Comparison of ENCODE assay signal across 10 cellular contexts in the genomic region with DNA sequence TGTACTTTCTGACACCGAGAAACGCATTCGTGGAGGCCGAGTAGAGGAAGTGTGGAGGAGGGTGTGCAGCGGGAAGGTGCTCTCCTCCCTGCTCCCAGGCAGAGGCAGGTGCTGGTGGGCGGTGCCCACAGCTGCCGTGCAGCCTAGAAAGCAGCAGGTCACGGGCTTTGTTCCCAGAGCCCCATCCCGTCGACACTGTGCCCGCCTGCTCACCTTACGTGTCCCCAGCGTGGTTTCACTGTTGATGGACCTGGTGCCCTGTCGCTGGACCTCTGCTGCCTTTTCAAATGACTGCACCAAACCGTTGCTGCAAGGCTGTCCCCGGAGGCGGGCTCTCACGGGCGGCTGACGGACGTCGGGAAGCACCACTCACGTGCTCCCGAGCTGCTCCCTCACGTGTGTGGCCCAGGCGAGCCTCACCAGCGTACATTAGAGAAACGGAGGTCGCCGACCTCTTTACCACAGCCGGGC. TPM values are rescaled to one million over a fixed set of nuclear protein-coding genes. Genes with fewer than 3 reads are reported as not detected.
DNase-seq lines count a peak whose midpoint lies in the region; ATAC-seq and TF ChIP-seq lines count a peak whose summit lies in the region.
"Had no signal": no experiment of that assay in that cellular context is flagged by ENCODE, and none has a peak within 500 bp of the region (broad histone marks: within the 10 kb centered on the region; RNA-seq: fewer than 3 reads in every experiment).

No MANE protein-coding gene starts in this region.

- H2BK120ac ChIP-seq in IMR-90 (ENCODE audit: low read depth, low read length), result no peak overlapping the region

- H2BK20ac ChIP-seq in IMR-90 (ENCODE audit: low read depth, low read length), result no peak overlapping the region

- peaks cover 56% of the 10 kb centered on the region for H3K36me3 Mint-ChIP-seq in activated CD4-positive, alpha-beta T cell treated with anti-CD3 and anti-CD28 coated beads, Interleukin-2, amount 10 ng/mL, durations not matched to agents 24 days and 14 days (ENCODE audit: low read depth)
- peaks cover 3 to 16% (median 10%) of the 10 kb centered on the region in 5 donors for H3K36me3 Mint-ChIP-seq in naive thymus-derived CD4-positive, alpha-beta T cell

- no peak overlapping the region for H3K56ac ChIP-seq in IMR-90 (ENCODE audit: extremely low read depth, insufficient read depth, low read length)

- H3K9me3 ChIP-seq in IMR-90 (ENCODE audit: control insufficient read depth, insufficient read depth, low read length), result no peaks in the 10 kb centered on the region
- H3K9me3 ChIP-seq in naive thymus-derived CD4-positive, alpha-beta T cell (ENCODE audit: control insufficient read depth in 2 of 3, low read length in 3 of 3), result no peaks in the 10 kb centered on the region

- no peaks in the 10 kb centered on the region for H3K27me3 ChIP-seq in IMR-90 (ENCODE audit: control insufficient read depth, insufficient read depth, low read length)
- H3K27me3 ChIP-seq in naive thymus-derived CD4-positive, alpha-beta T cell (ENCODE audit: control insufficient read depth in 2 of 2, insufficient read depth in 2 of 2, low read length in 2 of 2), result no peaks in the 10 kb centered on the region

- ATAC-seq in IMR-90 (ENCODE audit: low read depth) (no peak), HG03460 (IDR thresholded peaks at IDR 0.05; ENCODE audit: unreplicated experiment) (no peak)
- peak; percentile 68 for ATAC-seq in naive thymus-derived CD4-positive, alpha-beta T cell

- no peak for TF ChIP-seq CTCF in IMR-90 (conservative IDR thresholded peaks at IDR 0.05; ENCODE audit: low read depth, low read length)

- H3K4ac ChIP-seq in IMR-90 (ENCODE audit: low read depth, low read length), result no peak overlapping the region

- H3K4me2 ChIP-seq in IMR-90 (ENCODE audit: low read depth, low read length), result no peak overlapping the region

- H3K4me3 Mint-ChIP-seq in activated CD4-positive, alpha-beta T cell treated with anti-CD3 and anti-CD28 coated beads, Interleukin-2, amount 10 ng/mL, durations not matched to agents 24 days and 14 days, result no peak overlapping the region
- peak overlapping the region; percentile 28 to 74 (median 68) for H3K4me3 Mint-ChIP-seq in naive thymus-derived CD4-positive, alpha-beta T cell
- H3K4me3 Mint-ChIP-seq: T-helper 1 cell treated with Interleukin-12 subunit alpha and Interleukin-12 subunit beta and Interleukin-4 antibody, amounts not matched to agents 30 μg/mL and 1 μg/mL, for 36 hours had no signal

- no TSS peak for BruUV-seq in IMR-90 (replicated peaks; lab: Mats Ljungman, UMichigan)

- peak overlapping the region; percentile 66 for H3K27ac Mint-ChIP-seq in activated CD4-positive, alpha-beta T cell treated with anti-CD3 and anti-CD28 coated beads, Interleukin-2, amount 10 ng/mL, durations not matched to agents 24 days and 14 days
- H3K27ac Mint-ChIP-seq in naive thymus-derived CD4-positive, alpha-beta T cell, result peak overlapping the region in 8 of 9 donors; percentile 74 to 90 (median 82)
- H3K27ac Mint-ChIP-seq: T-helper 1 cell treated with Interleukin-12 subunit alpha and Interleukin-12 subunit beta and Interleukin-4 antibody, amounts not matched to agents 30 μg/mL and 1 μg/mL, for 36 hours had no signal

- H4K20me1 ChIP-seq in IMR-90 (ENCODE audit: insufficient read depth, low read length), result no peaks in the 10 kb centered on the region; the same call in 1 of the 2 replicates

- H2AK5ac ChIP-seq in IMR-90 (ENCODE audit: low read depth, low read length), result no peak overlapping the region

- H3K9me1 ChIP-seq in IMR-90 (ENCODE audit: insufficient read depth, low read length), result no peaks in the 10 kb centered on the region

- no peaks in the 10 kb centered on the region for H3K27me3 Mint-ChIP-seq in activated CD4-positive, alpha-beta T cell treated with anti-CD3 and anti-CD28 coated beads, Interleukin-2, amount 10 ng/mL, durations not matched to agents 24 days and 14 days
- H3K27me3 Mint-ChIP-seq in naive thymus-derived CD4-positive, alpha-beta T cell, result no peaks in the 10 kb centered on the region

- dilution Hi-C loops in IMR-90 (cut with HindIII; ENCODE audit: low sequenced_read_pairs, unreplicated experiment), result no loop called here

- 81% methylated on average over 17 of the region's 31 CpGs; no CpG with 5 or more reads in 1 of the 2 experiments for WGBS in IMR-90 (ENCODE audit: extremely low coverage in 2 of 2, insufficient read length in 1 of 2), 2 experiments

- no peak overlapping the region for H4K5ac ChIP-seq in IMR-90 (ENCODE audit: low read depth, low read length)

- no peak overlapping the region for H2AFZ ChIP-seq in IMR-90 (replicated peaks; ENCODE audit: low read length, poor library complexity)

- intact Hi-C loops in IMR-90 (cut with micrococcal nuclease), result no loop called here
- intact Hi-C loops in activated CD4-positive, alpha-beta T cell treated with anti-CD3 and anti-CD28 coated beads, Interleukin-2, amount 10 ng/mL, durations not matched to agents 24 days and 14 days (cut with micrococcal nuclease), result no loop called here
- intact Hi-C loops in naive thymus-derived CD4-positive, alpha-beta T cell (cut with micrococcal nuclease), result loop anchor here in 1 of 2 donors (2.0 kb wide), 1 partner anchor 59 kb away; no protein-coding TSS in a partner anchor

- TF ChIP-seq RAD21 in IMR-90 (IDR thresholded peaks at IDR 0.05; ENCODE audit: low read length), result no peak

- no peaks in the 10 kb centered on the region for H3K9me3 Mint-ChIP-seq in activated CD4-positive, alpha-beta T cell treated with anti-CD3 and anti-CD28 coated beads, Interleukin-2, amount 10 ng/mL, durations not matched to agents 24 days and 14 days
- no peaks in the 10 kb centered on the region for H3K9me3 Mint-ChIP-seq in naive thymus-derived CD4-positive, alpha-beta T cell
- H3K9me3 Mint-ChIP-seq: T-helper 1 cell treated with Interleukin-12 subunit alpha and Interleukin-12 subunit beta and Interleukin-4 antibody, amounts not matched to agents 30 μg/mL and 1 μg/mL, for 36 hours had no signal

- POLR2A ChIA-PET in IMR-90 (lab: Charles Lee; ENCODE audit: unreplicated experiment), result no interaction called here
- POLR2A ChIA-PET in naive thymus-derived CD4-positive, alpha-beta T cell (lab: Charles Lee), result interaction anchor here (0.6 to 1.4 kb wide), 2 partner anchors 25 to 64 kb away, joined by 3 read pairs; partner anchors contain the start of gene AP3D1

- TF ChIP-seq POLR2A in IMR-90 (IDR thresholded peaks at IDR 0.05; ENCODE audit: low read depth, low read length), result no peak

- peaks cover 7% of the 10 kb centered on the region for H3K4me1 Mint-ChIP-seq in activated CD4-positive, alpha-beta T cell treated with anti-CD3 and anti-CD28 coated beads, Interleukin-2, amount 10 ng/mL, durations not matched to agents 24 days and 14 days
- peaks cover 5 to 18% (median 16%) of the 10 kb centered on the region in 7 donors for H3K4me1 Mint-ChIP-seq in naive thymus-derived CD4-positive, alpha-beta T cell

- H3K14ac ChIP-seq in IMR-90 (replicated peaks; ENCODE audit: low read depth, low read length), result no peak overlapping the region

- no peak overlapping the region for H3K27ac ChIP-seq in IMR-90 (ENCODE audit: insufficient read depth, low read length)
- H3K27ac ChIP-seq in naive thymus-derived CD4-positive, alpha-beta T cell (ENCODE audit: low read depth, low read length), result peak overlapping the region; percentile 55

- H2AK9ac ChIP-seq in IMR-90 (replicated peaks; ENCODE audit: low read depth, low read length, poor library complexity), result no peak overlapping the region

- no peaks in the 10 kb centered on the region for H3K4me1 ChIP-seq in IMR-90 (ENCODE audit: control insufficient read depth, insufficient read depth, low read length)
- H3K4me1 ChIP-seq in naive thymus-derived CD4-positive, alpha-beta T cell (ENCODE audit: control insufficient read depth in 2 of 2, insufficient read depth in 2 of 2, low read length in 2 of 2), result no peaks in the 10 kb centered on the region

- H3K4me3 ChIP-seq in IMR-90 (ENCODE audit: insufficient read depth, low read depth, low read length), result no peak overlapping the region
- H3K4me3 ChIP-seq in naive thymus-derived CD4-positive, alpha-beta T cell (ENCODE audit: low read length), result no peak overlapping the region

- no peak overlapping the region for H3K18ac ChIP-seq in IMR-90 (ENCODE audit: low read depth, low read length)

- no peak overlapping the region for H2BK5ac ChIP-seq in IMR-90 (ENCODE audit: low read depth, low read length, poor library complexity, severe bottlenecking)

- peaks cover 77% of the 10 kb centered on the region for H3K36me3 ChIP-seq in IMR-90 (ENCODE audit: control insufficient read depth, insufficient read depth, low read length)
- H3K36me3 ChIP-seq in naive thymus-derived CD4-positive, alpha-beta T cell (ENCODE audit: control insufficient read depth in 2 of 3, insufficient read depth in 3 of 3, low read length in 3 of 3), result peaks cover 0 to 90% (median 3%) of the 10 kb centered on the region in 3 experiments

- no peak overlapping the region for H4K91ac ChIP-seq in IMR-90 (ENCODE audit: insufficient read depth, low read depth, low read length)

- no peak overlapping the region for H4K8ac ChIP-seq in IMR-90 (ENCODE audit: low read depth in 2 of 2, low read length in 2 of 2)

- H3K23ac ChIP-seq in IMR-90 (ENCODE audit: low read depth, low read length), result no peak overlapping the region

- CTCF ChIA-PET in IMR-90 (lab: Yijun Ruan, JAX), result no interaction called here
- CTCF ChIA-PET in naive thymus-derived CD4-positive, alpha-beta T cell (lab: Charles Lee), result interaction anchor here (0.6 to 0.7 kb wide), 2 partner anchors 15 to 346 kb away, joined by 3 to 4 read pairs; no protein-coding TSS in a partner anchor

- H3K9ac ChIP-seq in IMR-90 (ENCODE audit: low read depth, low read length), result no peak overlapping the region

- H3K79me1 ChIP-seq in IMR-90 (ENCODE audit: low read depth in 1 of 2, low read length in 2 of 2), result peaks cover 14 to 50% of the 10 kb centered on the region in 2 experiments; a peak in 3 of 4 replicates

- H2BK15ac ChIP-seq in IMR-90 (ENCODE audit: low read depth, low read length), result no peak overlapping the region

- no peak for DNase-seq in IMR-90
- DNase-seq in activated CD4-positive, alpha-beta T cell treated with anti-CD3 and anti-CD28 coated beads, Interleukin-2, amount 10 ng/mL, durations not matched to agents 24 days and 14 days, result no peak
- peak in 7 of 9 donors; percentile 39 to 58 (median 49) for DNase-seq in naive thymus-derived CD4-positive, alpha-beta T cell
- no peak for DNase-seq in hepatic stellate cell (ENCODE audit: low spot score)
- DNase-seq: DND-41, Karpas-422, NCI-H774 had no signal

- in situ Hi-C loops in IMR-90 (cut with MboI; ENCODE audit: low sequenced_read_pairs), result no loop called here

RNA-seq across cellular contexts. Expression of gene PLEKHJ1, which starts 20.8 kb away (rescaled TPM):
- total RNA-seq in IMR-90 (2012; rRNA removed), result 31.7 and 33.1 TPM in 2 replicates
- polyA plus RNA-seq in IMR-90 (2012; rRNA removed), result 62.8 and 69.8 TPM in 2 replicates
- polyA plus RNA-seq in IMR-90 (2012; cell fraction: cytosol; rRNA removed), result 88.7 and 101 TPM in 2 replicates
- 146 and 214 TPM in 2 replicates for polyA plus RNA-seq in IMR-90 (2012; cell fraction: nucleus; rRNA removed; ENCODE audit: low replicate concordance)
- 70.5 and 71.6 TPM in 2 replicates for total RNA-seq in activated CD4-positive, alpha-beta T cell treated with anti-CD3 and anti-CD28 coated beads, Interleukin-2, amount 10 ng/mL, durations not matched to agents 24 days and 14 days
- total RNA-seq in naive thymus-derived CD4-positive, alpha-beta T cell, result 10 to 100 TPM; 32.9 to 65.0 (median 50.2) TPM
- 100 to 1,000 TPM in 1 of 2 donors, 10 to 100 TPM in 1; 79.5 to 123 TPM for polyA plus RNA-seq in naive thymus-derived CD4-positive, alpha-beta T cell

RNA-seq across cellular contexts. Expression of gene SF3A2, which starts 21.3 kb away (rescaled TPM):
- 4.8 and 7.5 TPM in 2 replicates for total RNA-seq in IMR-90 (2012; rRNA removed)
- 29.8 and 34.5 TPM in 2 replicates for polyA plus RNA-seq in IMR-90 (2012; rRNA removed)
- 18.6 and 34.5 TPM in 2 replicates for polyA plus RNA-seq in IMR-90 (2012; cell fraction: cytosol; rRNA removed)
- 82.8 and 174 TPM in 2 replicates for polyA plus RNA-seq in IMR-90 (2012; cell fraction: nucleus; rRNA removed; ENCODE audit: low replicate concordance)
- total RNA-seq in activated CD4-positive, alpha-beta T cell treated with anti-CD3 and anti-CD28 coated beads, Interleukin-2, amount 10 ng/mL, durations not matched to agents 24 days and 14 days, result 159 and 171 TPM in 2 replicates
- 100 to 1,000 TPM; 131 to 150 (median 133) TPM for total RNA-seq in naive thymus-derived CD4-positive, alpha-beta T cell
- polyA plus RNA-seq in naive thymus-derived CD4-positive, alpha-beta T cell, result 10 to 100 TPM; 22.3 to 34.5 TPM

RNA-seq across cellular contexts. Expression of gene AMH, which starts 33.8 kb away (rescaled TPM):
- under 0.01 TPM in 1 of 2 replicates, not detected in the other for total RNA-seq in IMR-90 (2012; rRNA removed)
- polyA plus RNA-seq in IMR-90 (2012; rRNA removed), result 0.86 and 1.5 TPM in 2 replicates
- 0.06 and 0.22 TPM in 2 replicates for polyA plus RNA-seq in IMR-90 (2012; cell fraction: cytosol; rRNA removed)
- polyA plus RNA-seq in IMR-90 (2012; cell fraction: nucleus; rRNA removed; ENCODE audit: low replicate concordance), result 9.1 and 40.5 TPM in 2 replicates
- 4.0 and 5.1 TPM in 2 replicates for total RNA-seq in activated CD4-positive, alpha-beta T cell treated with anti-CD3 and anti-CD28 coated beads, Interleukin-2, amount 10 ng/mL, durations not matched to agents 24 days and 14 days
- total RNA-seq in naive thymus-derived CD4-positive, alpha-beta T cell, result 10 to 100 TPM in 2 of 5 experiments, 1 to 10 TPM in 2, under 1 TPM in 1; 0.37 to 12.9 (median 4.6) TPM
- polyA plus RNA-seq in naive thymus-derived CD4-positive, alpha-beta T cell, result not detected

RNA-seq across cellular contexts. Expression of gene JSRP1, which starts 40.9 kb away (rescaled TPM):
- not detected in 2 replicates for total RNA-seq in IMR-90 (2012; rRNA removed)
- polyA plus RNA-seq in IMR-90 (2012; rRNA removed), result not detected in 2 replicates
- polyA plus RNA-seq in IMR-90 (2012; cell fraction: cytosol; rRNA removed), result 0.07 and 0.18 TPM in 2 replicates
- polyA plus RNA-seq in IMR-90 (2012; cell fraction: nucleus; rRNA removed; ENCODE audit: low replicate concordance), result 0.62 and 0.78 TPM in 2 replicates
- 0.40 and 0.91 TPM in 2 replicates for total RNA-seq in activated CD4-positive, alpha-beta T cell treated with anti-CD3 and anti-CD28 coated beads, Interleukin-2, amount 10 ng/mL, durations not matched to agents 24 days and 14 days
- under 1 TPM in 3 of 5 experiments, not detected in 2; 0.24 to 0.41 (median 0.27) TPM for total RNA-seq in naive thymus-derived CD4-positive, alpha-beta T cell
- polyA plus RNA-seq in naive thymus-derived CD4-positive, alpha-beta T cell, result under 1 TPM in 1 of 2 donors, not detected in 1; 0.54 TPM
- total RNA-seq: renal cortical epithelial cell had no signal

RNA-seq across cellular contexts. Expression of gene DOT1L, which starts 51.6 kb away (rescaled TPM):
- total RNA-seq in IMR-90 (2012; rRNA removed), result 2.5 TPM in 2 replicates
- 12.6 and 22.0 TPM in 2 replicates for polyA plus RNA-seq in IMR-90 (2012; rRNA removed)
- polyA plus RNA-seq in IMR-90 (2012; cell fraction: cytosol; rRNA removed), result 10.1 and 10.4 TPM in 2 replicates
- polyA plus RNA-seq in IMR-90 (2012; cell fraction: nucleus; rRNA removed; ENCODE audit: low replicate concordance), result 43.0 and 136 TPM in 2 replicates
- total RNA-seq in activated CD4-positive, alpha-beta T cell treated with anti-CD3 and anti-CD28 coated beads, Interleukin-2, amount 10 ng/mL, durations not matched to agents 24 days and 14 days, result 127 and 137 TPM in 2 replicates
- total RNA-seq in naive thymus-derived CD4-positive, alpha-beta T cell, result 10 to 100 TPM; 27.8 to 66.1 (median 38.3) TPM
- polyA plus RNA-seq in naive thymus-derived CD4-positive, alpha-beta T cell, result 1 to 10 TPM in 1 of 2 donors, under 1 TPM in 1; 0.32 to 1.1 TPM

Comparison
In these comparisons a context has a peak if more than half of its experiments do, and no peak if none do; other contexts are left out.
1. DNase-seq: peak in naive thymus-derived CD4-positive, alpha-beta T cell (7 of 9); none in IMR-90 (single experiment), activated CD4-positive, alpha-beta T cell treated with anti-CD3 and anti-CD28 coated beads, Interleukin-2, amount 10 ng/mL, durations not matched to agents 24 days and 14 days (single experiment) and hepatic stellate cell (single experiment).
2. RNA of gene SF3A2, which starts 21.3 kb away (total RNA-seq): 159 to 171 TPM in activated CD4-positive, alpha-beta T cell treated with anti-CD3 and anti-CD28 coated beads, Interleukin-2, amount 10 ng/mL, durations not matched to agents 24 days and 14 days and 131 to 150 TPM in naive thymus-derived CD4-positive, alpha-beta T cell; 4.8 to 7.5 TPM in IMR-90; every median in the first group is over 10 times any median in the second.